In genomic region chr11:2153581-2154194, GRCh38 we compare ENCODE assay signal across 26 cellular contexts. TPM values are rescaled to one million over a fixed set of nuclear protein-coding genes. Genes with fewer than 3 reads are reported as not detected.
DNase-seq lines count a peak whose midpoint lies in the region; ATAC-seq, FAIRE-seq and TF ChIP-seq lines count a peak whose summit lies in the region.
"Had no signal": no experiment of that assay in that cellular context is flagged by ENCODE, and none has a peak within 500 bp of the region (broad histone marks: within the 10 kb centered on the region; RNA-seq: fewer than 3 reads in every experiment).

No MANE protein-coding gene starts in this region.

- no peak overlapping the region for H3K4me2 ChIP-seq in HepG2 (ENCODE audit: low read depth, low read length)
- H3K4me2 ChIP-seq: A549 had no signal

- in situ Hi-C loops in HepG2 (cut with HindIII; ENCODE audit: extremely low pct_ligation_motif_present, low pct_unique_long_range_greater_than_20kb), result loop anchor here (5.0 kb wide), 4 partner anchors 271 to 496 kb away; partner anchors contain the start of gene KRTAP5-6

- FAIRE-seq in HepG2 (lab: Jason Lieb, UNC), result no peak
- FAIRE-seq: A549, GM12891, GM18507, H54 had no signal

- peaks cover 13% of the 10 kb centered on the region for H3K27me3 Mint-ChIP-seq in memory B cell

- no peak overlapping the region for H3K4me3 Mint-ChIP-seq in memory B cell
- H3K4me3 Mint-ChIP-seq: CD14-positive monocyte; CD4-positive, alpha-beta memory T cell had no signal

- no peak overlapping the region for H3K27ac ChIP-seq in HepG2 (ENCODE audit: extremely low read length, insufficient read depth, low read length)
- no peak overlapping the region for H3K27ac ChIP-seq in right lobe of liver
- no peak overlapping the region for H3K27ac ChIP-seq in upper lobe of right lung
- H3K27ac ChIP-seq: A549; BLaER1 treated with 17β-estradiol and CSF1 and Interleukin-3, amounts not matched to agents 10 nM and 100 nM had no signal

- H3K79me2 ChIP-seq in HepG2 (ENCODE audit: insufficient read depth, low read length), result no peaks in the 10 kb centered on the region

- H3K36me3 Mint-ChIP-seq in memory B cell, result no peaks in the 10 kb centered on the region
- H3K36me3 Mint-ChIP-seq: CD14-positive monocyte; CD4-positive, alpha-beta memory T cell had no signal

- 19% methylated on average over 6 of the region's 14 CpGs for WGBS in HepG2 (ENCODE audit: low lambda C conversion rate)
- WGBS in right lobe of liver (ENCODE audit: insufficient coverage, low coverage, low lambda C conversion rate, missing lambda C conversion rate), result 36% methylated on average over 6 of the region's 14 CpGs

- H3K4me1 ChIP-seq in HepG2 (ENCODE audit: insufficient read depth, low read length) (peaks cover 20% of the 10 kb centered on the region), right lobe of liver (peaks cover 0 to 63% (median 21%) of the 10 kb centered on the region in 4 donors), upper lobe of right lung (peaks cover 5% of the 10 kb centered on the region)
- H3K4me1 ChIP-seq: A549 had no signal

- peak overlapping the region; percentile 3 for H3K27ac Mint-ChIP-seq in memory B cell
- H3K27ac Mint-ChIP-seq: CD4-positive, alpha-beta memory T cell had no signal

- no peak for ATAC-seq in HepG2
- ATAC-seq in right lobe of liver, result no peak
- no peak for ATAC-seq in memory B cell (ENCODE audit: low read depth)
- ATAC-seq in upper lobe of right lung, result peak; percentile 32
- ATAC-seq: A549 had no signal

- DNase-seq in HepG2 (ENCODE audit: low spot score) (no peak), right lobe of liver (no peak), memory B cell (ENCODE audit: low spot score in 2 of 2) (no peak), upper lobe of right lung (peak; percentile 75), pons (ENCODE audit: low spot score) (no peak), superior temporal gyrus (ENCODE audit: extremely low spot score) (no peak)
- DNase-seq: 8988T; ACHN; AML-193; BE2C; Calu3; CD4-positive, alpha-beta memory T cell; COR-L47; DMS53; DMS79 treated with DMSO at 0.1 percent for 48 hours; GF-D8; GOT3; HCEC 1CT had no signal

- intact Hi-C loops in HepG2 (cut with micrococcal nuclease; ENCODE audit: unreplicated experiment) (loop anchor here (5.0 kb wide), 1 partner anchor 501 kb away; no protein-coding TSS in a partner anchor), right lobe of liver (cut with DNase I) (loop anchor here in 1 of 2 donors (10.0 kb wide), 1 partner anchor 319 kb away; the partner anchor contains the start of genes SYT8 and TNNI2), upper lobe of right lung (cut with DNase I) (loop anchor here (5.0 kb wide), 1 partner anchor 461 kb away; no protein-coding TSS in a partner anchor)

- H3K9me3 ChIP-seq in HepG2 (ENCODE audit: low read length), result no peaks in the 10 kb centered on the region
- H3K9me3 ChIP-seq in right lobe of liver, result no peaks in the 10 kb centered on the region
- H3K9me3 ChIP-seq in upper lobe of right lung, result no peaks in the 10 kb centered on the region
- H3K9me3 ChIP-seq: A549; BE2C; BLaER1 treated with 17β-estradiol and CSF1 and Interleukin-3, amounts not matched to agents 10 nM and 100 nM had no signal

- H3K4me1 Mint-ChIP-seq in memory B cell, result peaks cover 7% of the 10 kb centered on the region

- no peak overlapping the region for H2AFZ ChIP-seq in HepG2 (ENCODE audit: low read length)

- H3K36me3 ChIP-seq in HepG2 (replicated peaks in 1 of 2; ENCODE audit: control insufficient read depth in 1 of 2, insufficient read depth in 2 of 2, low read length in 2 of 2) (no peaks in the 10 kb centered on the region), right lobe of liver (peaks cover 0 to 3% (median under 1%) of the 10 kb centered on the region in 4 donors), upper lobe of right lung (no peaks in the 10 kb centered on the region)
- H3K36me3 ChIP-seq: BE2C; BLaER1 treated with 17β-estradiol and CSF1 and Interleukin-3, amounts not matched to agents 10 nM and 100 nM had no signal

- no peak for TF ChIP-seq POLR2A in HepG2 (IDR thresholded peaks at IDR 0.05; ENCODE audit: insufficient read depth in 1 of 2, low read depth in 2 of 2, low read length in 2 of 2)
- TF ChIP-seq POLR2A in right lobe of liver (IDR thresholded peaks at IDR 0.05), result no peak

- no peak for TF ChIP-seq EP300 in HepG2 (IDR thresholded peaks at IDR 0.05; ENCODE audit: low read depth in 2 of 2, low read length in 2 of 2)
- no peak for TF ChIP-seq EP300 in HepG2 (CRISPR knock-in tag; IDR thresholded peaks at IDR 0.05; ENCODE audit: borderline replicate concordance)

- H3K9me3 Mint-ChIP-seq in memory B cell, result no peaks in the 10 kb centered on the region
- H3K9me3 Mint-ChIP-seq: CD14-positive monocyte; CD4-positive, alpha-beta memory T cell had no signal

- POLR2A ChIA-PET in HepG2 (lab: Yijun Ruan, JAX), result interaction anchor here (1.2 kb wide), 1 partner anchor 205 kb away, joined by 3 read pairs; no protein-coding TSS in a partner anchor

- no peak for TF ChIP-seq CTCF in HepG2 (CRISPR knock-in tag; IDR thresholded peaks at IDR 0.05)
- no peak for TF ChIP-seq CTCF in right lobe of liver (IDR thresholded peaks at IDR 0.05)
- TF ChIP-seq CTCF in upper lobe of right lung (IDR thresholded peaks at IDR 0.05), result no peak

- H3K27me3 ChIP-seq in HepG2 (ENCODE audit: control insufficient read depth in 1 of 2, insufficient read depth in 2 of 2, low read length in 2 of 2) (peaks cover 21 to 48% of the 10 kb centered on the region in 2 experiments), right lobe of liver (no peaks in the 10 kb centered on the region), upper lobe of right lung (peaks cover 34% of the 10 kb centered on the region)
- H3K27me3 ChIP-seq: BE2C had no signal

- H3K4me3 ChIP-seq in HepG2 (replicated peaks in 1 of 3; ENCODE audit: insufficient read depth in 1 of 3, low read depth in 2 of 3, low read length in 3 of 3) (no peak overlapping the region), right lobe of liver (no peak overlapping the region), upper lobe of right lung (no peak overlapping the region)
- H3K4me3 ChIP-seq: A549; BLaER1 treated with 17β-estradiol and CSF1 and Interleukin-3, amounts not matched to agents 10 nM and 100 nM had no signal

- no TSS peak for BruUV-seq in HepG2 (replicated peaks; lab: Mats Ljungman, UMichigan)

- CTCF ChIA-PET in HepG2 (lab: Yijun Ruan, JAX; ENCODE audit: low intra/inter-chr PET ratio, low total read pairs), result interaction anchor here (4.0 to 4.2 kb wide), 2 partner anchors 316 to 328 kb away, joined by 56 to 60 read pairs; partner anchors contain the start of gene TNNI2

- TF ChIP-seq RAD21 in HepG2 (CRISPR knock-in tag; IDR thresholded peaks at IDR 0.05), result no peak

- no peaks in the 10 kb centered on the region for H4K20me1 ChIP-seq in HepG2 (ENCODE audit: insufficient read depth, low read length)

- H3K9ac ChIP-seq in HepG2 (ENCODE audit: insufficient read depth, low read depth, low read length), result no peak overlapping the region

RNA-seq across cellular contexts. Expression of gene INS, which starts 7.3 kb away (rescaled TPM):
- not detected in 2 replicates for total RNA-seq in HepG2 (2016; rRNA removed; fragmentation: Illumina TruSeq; extraction: Trizol)
- not detected in 2 replicates for total RNA-seq in HepG2 (2016; cell fraction: cytosol; rRNA removed; fragmentation: Illumina TruSeq; extraction: Trizol; ENCODE audit: low read depth)
- not detected in 2 replicates for total RNA-seq in HepG2 (2016; cell fraction: insoluble cytoplasmic fraction; rRNA removed; fragmentation: Illumina TruSeq; extraction: Trizol)
- not detected in 2 replicates for total RNA-seq in HepG2 (2016; cell fraction: membrane; rRNA removed; fragmentation: Illumina TruSeq; extraction: Trizol)
- total RNA-seq in HepG2 (2016; cell fraction: nucleus; rRNA removed; fragmentation: Illumina TruSeq; extraction: Trizol), result not detected in 2 replicates
- polyA plus RNA-seq in HepG2 (2011; rRNA removed), result not detected in 2 replicates
- not detected in 2 replicates for polyA plus RNA-seq in HepG2 (2011; cell fraction: cytosol; rRNA removed)
- polyA plus RNA-seq in HepG2 (2011; cell fraction: nucleus; rRNA removed), result not detected in 2 replicates
- polyA plus RNA-seq in HepG2 (2012), result not detected in 2 replicates
- polyA plus RNA-seq in HepG2 (2016; cell fraction: cytosol; fragmentation: Illumina TruSeq; extraction: Trizol; ENCODE audit: low read depth), result not detected in 2 replicates
- polyA plus RNA-seq in HepG2 (2016; cell fraction: insoluble cytoplasmic fraction; fragmentation: Illumina TruSeq; extraction: Trizol; ENCODE audit: low read depth), result not detected in 2 replicates
- polyA plus RNA-seq in HepG2 (2016; cell fraction: membrane; fragmentation: Illumina TruSeq; extraction: Trizol; ENCODE audit: low read depth), result not detected in 2 replicates
- not detected in 2 replicates for polyA plus RNA-seq in HepG2 (2016; cell fraction: nucleus; fragmentation: Illumina TruSeq; extraction: Trizol; ENCODE audit: insufficient read depth, low read depth)
- not detected in 2 replicates for polyA minus RNA-seq in HepG2 (2011; rRNA and poly(A)+ RNA removed; ENCODE audit: low replicate concordance)
- not detected in 2 replicates for polyA minus RNA-seq in HepG2 (2011; cell fraction: cytosol; rRNA and poly(A)+ RNA removed)
- not detected in 2 replicates for polyA minus RNA-seq in HepG2 (2011; cell fraction: nucleus; rRNA and poly(A)+ RNA removed)
- total RNA-seq in right lobe of liver, result not detected
- not detected for total RNA-seq in upper lobe of right lung
- total RNA-seq: Calu3; CD4-positive, alpha-beta memory T cell; Daoy; G401 had no signal
- polyA plus RNA-seq: A549; CD14-positive monocyte; CD4-positive, alpha-beta memory T cell had no signal

RNA-seq across cellular contexts. Expression of gene IGF2, which starts 14.5 kb away (rescaled TPM):
- total RNA-seq in HepG2 (2016; rRNA removed; fragmentation: Illumina TruSeq; extraction: Trizol) (79.1 and 138 TPM in 2 replicates), right lobe of liver (100 to 1,000 TPM in 5 of 6 experiments, 10 to 100 TPM in 1; 86.6 to 289 (median 177) TPM), upper lobe of right lung (8.8 TPM)
- total RNA-seq in HepG2 (2016; cell fraction: cytosol; rRNA removed; fragmentation: Illumina TruSeq; extraction: Trizol; ENCODE audit: low read depth), result 150 and 154 TPM in 2 replicates
- 71.0 and 125 TPM in 2 replicates for total RNA-seq in HepG2 (2016; cell fraction: insoluble cytoplasmic fraction; rRNA removed; fragmentation: Illumina TruSeq; extraction: Trizol)
- 362 and 363 TPM in 2 replicates for total RNA-seq in HepG2 (2016; cell fraction: membrane; rRNA removed; fragmentation: Illumina TruSeq; extraction: Trizol)
- 89.6 and 109 TPM in 2 replicates for total RNA-seq in HepG2 (2016; cell fraction: nucleus; rRNA removed; fragmentation: Illumina TruSeq; extraction: Trizol)
- polyA plus RNA-seq in HepG2 (2011; rRNA removed), result 254 and 379 TPM in 2 replicates
- 454 and 616 TPM in 2 replicates for polyA plus RNA-seq in HepG2 (2011; cell fraction: cytosol; rRNA removed)
- polyA plus RNA-seq in HepG2 (2011; cell fraction: nucleus; rRNA removed), result 839 and 1,149 TPM in 2 replicates
- 4,210 and 4,559 TPM in 2 replicates for polyA plus RNA-seq in HepG2 (2012)
- 341 and 387 TPM in 2 replicates for polyA plus RNA-seq in HepG2 (2016; cell fraction: cytosol; fragmentation: Illumina TruSeq; extraction: Trizol; ENCODE audit: low read depth)
- polyA plus RNA-seq in HepG2 (2016; cell fraction: insoluble cytoplasmic fraction; fragmentation: Illumina TruSeq; extraction: Trizol; ENCODE audit: low read depth), result 1,191 and 1,950 TPM in 2 replicates
- polyA plus RNA-seq in HepG2 (2016; cell fraction: membrane; fragmentation: Illumina TruSeq; extraction: Trizol; ENCODE audit: low read depth), result 1,798 and 2,413 TPM in 2 replicates
- polyA plus RNA-seq in HepG2 (2016; cell fraction: nucleus; fragmentation: Illumina TruSeq; extraction: Trizol; ENCODE audit: insufficient read depth, low read depth), result 949 and 1,082 TPM in 2 replicates
- polyA minus RNA-seq in HepG2 (2011; rRNA and poly(A)+ RNA removed; ENCODE audit: low replicate concordance), result 0.19 and 781 TPM in 2 replicates
- 811 and 1,353 TPM in 2 replicates for polyA minus RNA-seq in HepG2 (2011; cell fraction: cytosol; rRNA and poly(A)+ RNA removed)
- 170 and 248 TPM in 2 replicates for polyA minus RNA-seq in HepG2 (2011; cell fraction: nucleus; rRNA and poly(A)+ RNA removed)
- total RNA-seq: CD4-positive, alpha-beta memory T cell; G401 had no signal
- polyA plus RNA-seq: CD14-positive monocyte; CD4-positive, alpha-beta memory T cell had no signal

RNA-seq across cellular contexts. Expression of gene TH, which starts 17.9 kb away (rescaled TPM):
- total RNA-seq in HepG2 (2016; rRNA removed; fragmentation: Illumina TruSeq; extraction: Trizol), result not detected in 2 replicates
- not detected in 2 replicates for total RNA-seq in HepG2 (2016; cell fraction: cytosol; rRNA removed; fragmentation: Illumina TruSeq; extraction: Trizol; ENCODE audit: low read depth)
- not detected in 2 replicates for total RNA-seq in HepG2 (2016; cell fraction: insoluble cytoplasmic fraction; rRNA removed; fragmentation: Illumina TruSeq; extraction: Trizol)
- total RNA-seq in HepG2 (2016; cell fraction: membrane; rRNA removed; fragmentation: Illumina TruSeq; extraction: Trizol), result not detected in 2 replicates
- not detected in 2 replicates for total RNA-seq in HepG2 (2016; cell fraction: nucleus; rRNA removed; fragmentation: Illumina TruSeq; extraction: Trizol)
- 0.36 and 0.42 TPM in 2 replicates for polyA plus RNA-seq in HepG2 (2011; rRNA removed)
- 0.08 and 0.15 TPM in 2 replicates for polyA plus RNA-seq in HepG2 (2011; cell fraction: cytosol; rRNA removed)
- 3.1 and 4.3 TPM in 2 replicates for polyA plus RNA-seq in HepG2 (2011; cell fraction: nucleus; rRNA removed)
- polyA plus RNA-seq in HepG2 (2012), result not detected in 2 replicates
- not detected in 2 replicates for polyA plus RNA-seq in HepG2 (2016; cell fraction: cytosol; fragmentation: Illumina TruSeq; extraction: Trizol; ENCODE audit: low read depth)
- polyA plus RNA-seq in HepG2 (2016; cell fraction: insoluble cytoplasmic fraction; fragmentation: Illumina TruSeq; extraction: Trizol; ENCODE audit: low read depth), result not detected in 2 replicates
- not detected in 2 replicates for polyA plus RNA-seq in HepG2 (2016; cell fraction: membrane; fragmentation: Illumina TruSeq; extraction: Trizol; ENCODE audit: low read depth)
- polyA plus RNA-seq in HepG2 (2016; cell fraction: nucleus; fragmentation: Illumina TruSeq; extraction: Trizol; ENCODE audit: insufficient read depth, low read depth), result not detected in 2 replicates
- not detected in 2 replicates for polyA minus RNA-seq in HepG2 (2011; rRNA and poly(A)+ RNA removed; ENCODE audit: low replicate concordance)
- polyA minus RNA-seq in HepG2 (2011; cell fraction: cytosol; rRNA and poly(A)+ RNA removed), result not detected in 2 replicates
- polyA minus RNA-seq in HepG2 (2011; cell fraction: nucleus; rRNA and poly(A)+ RNA removed), result not detected in 2 replicates
- under 1 TPM in 2 of 6 experiments, not detected in 4; 0.51 to 0.64 TPM for total RNA-seq in right lobe of liver
- total RNA-seq in upper lobe of right lung, result not detected
- total RNA-seq: Calu3; CD4-positive, alpha-beta memory T cell; Daoy; G401 had no signal
- polyA plus RNA-seq: A549; CD14-positive monocyte; CD4-positive, alpha-beta memory T cell had no signal
